Comparison of ENCODE assay signal across 30 cellular contexts in the genomic region with DNA sequence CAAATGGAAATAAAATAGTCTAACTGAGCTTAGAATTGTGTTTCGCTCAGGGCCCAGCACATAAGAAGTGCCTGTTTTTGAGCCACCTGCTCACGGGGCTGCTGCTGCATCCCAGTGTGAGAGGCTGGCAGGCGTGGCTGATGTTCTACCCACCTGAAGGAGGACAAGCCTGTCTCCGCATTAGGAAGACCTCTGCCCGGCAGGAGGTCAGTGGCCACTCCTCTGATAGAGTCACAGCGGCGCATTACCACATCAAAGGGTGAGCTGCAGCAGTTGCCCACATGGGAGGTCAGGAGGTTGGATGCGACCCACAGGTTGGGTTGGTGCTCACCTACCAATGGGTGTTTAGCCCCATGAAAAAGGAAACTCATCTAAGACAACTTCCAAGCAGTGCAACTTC. TPM values are rescaled to one million over a fixed set of nuclear protein-coding genes. Genes with fewer than 3 reads are reported as not detected.
"Had no signal": no experiment of that assay in that cellular context is flagged by ENCODE, and none has a peak within 500 bp of the region (broad histone marks: within the 10 kb centered on the region; RNA-seq: fewer than 3 reads in every experiment).

No MANE protein-coding gene starts in this region.

- H3K27ac ChIP-seq: ascending aorta, brain microvascular endothelial cell, ovary, prostate gland, right atrium auricular region, tibial nerve had no signal

- H3K4me1 Mint-ChIP-seq: stimulated activated effector memory CD8-positive, alpha-beta T cell treated with anti-CD3 and anti-CD28 coated beads, Interleukin-12 subunit alpha, Interleukin-12 subunit beta, amount 100 ng/mL, for 72 hours; stimulated activated naive CD8-positive, alpha-beta T cell treated with anti-CD3 and anti-CD28 coated beads, Interleukin-15, amount 100 ng/mL, for 72 hours had no signal

- H3K9me3 ChIP-seq: ascending aorta, ovary, prostate gland, right atrium auricular region, tibial nerve had no signal

- ATAC-seq: activated naive CD4-positive, alpha-beta T cell treated with anti-CD3 and anti-CD28 coated beads, Interleukin-2, amount 50 U/mL, for 72 hours; esophagus mucosa; stimulated activated effector memory CD8-positive, alpha-beta T cell treated with anti-CD3 and anti-CD28 coated beads, Interleukin-12 subunit alpha, Interleukin-12 subunit beta, amount 100 ng/mL, for 72 hours; stimulated activated naive CD8-positive, alpha-beta T cell treated with anti-CD3 and anti-CD28 coated beads, Interleukin-15, amount 100 ng/mL, for 72 hours had no signal

- H3K36me3 Mint-ChIP-seq: activated naive CD4-positive, alpha-beta T cell treated with anti-CD3 and anti-CD28 coated beads, Interleukin-2, amount 50 U/mL, for 72 hours; memory B cell; naive thymus-derived CD4-positive, alpha-beta T cell; stimulated activated effector memory CD8-positive, alpha-beta T cell treated with anti-CD3 and anti-CD28 coated beads, Interleukin-12 subunit alpha, Interleukin-12 subunit beta, amount 100 ng/mL, for 72 hours had no signal

- H3K4me3 Mint-ChIP-seq: memory B cell; naive thymus-derived CD4-positive, alpha-beta T cell; stimulated activated effector memory CD8-positive, alpha-beta T cell treated with anti-CD3 and anti-CD28 coated beads, Interleukin-12 subunit alpha, Interleukin-12 subunit beta, amount 100 ng/mL, for 72 hours; stimulated activated naive CD8-positive, alpha-beta T cell treated with anti-CD3 and anti-CD28 coated beads, Interleukin-15, amount 100 ng/mL, for 72 hours; T-helper 2 cell treated with Interferon-gamma antibody and Interleukin-4, amounts not matched to agents 5 μg/mL and 100 μg/mL, for 36 hours had no signal

- DNase-seq: activated CD4-positive, CD25-positive, alpha-beta regulatory T cell treated with anti-CD3 and anti-CD28 coated beads, Interleukin-2, amount 50 U/mL, for 72 hours; activated gamma-delta T cell treated with Interleukin-2 at 50 U/mL for 16 hours; activated T-cell treated with anti-CD3 and anti-CD28 coated beads, Interleukin-2, amount 50 U/mL, for 1 hour; brain microvascular endothelial cell; central memory CD4-positive, alpha-beta T cell; effector memory CD4-positive, alpha-beta T cell; foreskin melanocyte; glutamatergic neuron; hippocampal formation; left colon; naive thymus-derived CD4-positive, alpha-beta T cell; ovary; stimulated activated CD4-positive, alpha-beta T cell treated with anti-CD3 and anti-CD28 coated beads, Interleukin-12 subunit alpha, Interleukin-12 subunit beta, amount 100 ng/mL, for 4 hours; stimulated activated naive CD8-positive, alpha-beta T cell treated with anti-CD3 and anti-CD28 coated beads, Interleukin-15, amount 100 ng/mL, for 72 hours; SW 1271 had no signal

- H3K9me3 Mint-ChIP-seq: activated naive CD4-positive, alpha-beta T cell treated with anti-CD3 and anti-CD28 coated beads, Interleukin-2, amount 50 U/mL, for 72 hours; memory B cell; naive thymus-derived CD4-positive, alpha-beta T cell; stimulated activated effector memory CD8-positive, alpha-beta T cell treated with anti-CD3 and anti-CD28 coated beads, Interleukin-12 subunit alpha, Interleukin-12 subunit beta, amount 100 ng/mL, for 72 hours; stimulated activated naive CD8-positive, alpha-beta T cell treated with anti-CD3 and anti-CD28 coated beads, Interleukin-15, amount 100 ng/mL, for 72 hours; T-helper 2 cell treated with Interferon-gamma antibody and Interleukin-4, amounts not matched to agents 5 μg/mL and 100 μg/mL, for 36 hours had no signal

- H3K36me3 ChIP-seq: ascending aorta, brain microvascular endothelial cell, ovary, prostate gland, right atrium auricular region, tibial nerve had no signal

- H3K27me3 ChIP-seq: ascending aorta, ovary, right atrium auricular region had no signal

- H3K4me1 ChIP-seq: prostate gland had no signal

- H3K4me3 ChIP-seq: ascending aorta, ovary, prostate gland, right atrium auricular region, tibial nerve had no signal

- H3K27ac Mint-ChIP-seq: activated naive CD4-positive, alpha-beta T cell treated with anti-CD3 and anti-CD28 coated beads, Interleukin-2, amount 50 U/mL, for 72 hours; memory B cell; naive thymus-derived CD4-positive, alpha-beta T cell; stimulated activated effector memory CD8-positive, alpha-beta T cell treated with anti-CD3 and anti-CD28 coated beads, Interleukin-12 subunit alpha, Interleukin-12 subunit beta, amount 100 ng/mL, for 72 hours; stimulated activated naive CD8-positive, alpha-beta T cell treated with anti-CD3 and anti-CD28 coated beads, Interleukin-15, amount 100 ng/mL, for 72 hours; T-helper 2 cell treated with Interferon-gamma antibody and Interleukin-4, amounts not matched to agents 5 μg/mL and 100 μg/mL, for 36 hours had no signal

RNA-seq across cellular contexts. Expression of gene SLC6A7, which starts 3.7 kb away (rescaled TPM):
- total RNA-seq: activated naive CD4-positive, alpha-beta T cell treated with anti-CD3 and anti-CD28 coated beads, Interleukin-2, amount 50 U/mL, for 72 hours; ascending aorta; dermis microvascular lymphatic vessel endothelial cell; endothelial cell of umbilical vein; esophagus mucosa; mucosa of gallbladder; naive thymus-derived CD4-positive, alpha-beta T cell; ovary; prostate gland; right atrium auricular region; tibial nerve had no signal
- polyA plus RNA-seq: adipose tissue; endothelial cell of umbilical vein; keratinocyte; naive thymus-derived CD4-positive, alpha-beta T cell had no signal

RNA-seq across cellular contexts. Expression of gene CDX1, which starts 19.6 kb away (rescaled TPM):
- total RNA-seq: activated naive CD4-positive, alpha-beta T cell treated with anti-CD3 and anti-CD28 coated beads, Interleukin-2, amount 50 U/mL, for 72 hours; ascending aorta; dermis microvascular lymphatic vessel endothelial cell; endothelial cell of umbilical vein; esophagus mucosa; lower leg skin; naive thymus-derived CD4-positive, alpha-beta T cell; right atrium auricular region had no signal
- polyA plus RNA-seq: endothelial cell of umbilical vein; keratinocyte; naive thymus-derived CD4-positive, alpha-beta T cell had no signal
